In the genomic region with DNA sequence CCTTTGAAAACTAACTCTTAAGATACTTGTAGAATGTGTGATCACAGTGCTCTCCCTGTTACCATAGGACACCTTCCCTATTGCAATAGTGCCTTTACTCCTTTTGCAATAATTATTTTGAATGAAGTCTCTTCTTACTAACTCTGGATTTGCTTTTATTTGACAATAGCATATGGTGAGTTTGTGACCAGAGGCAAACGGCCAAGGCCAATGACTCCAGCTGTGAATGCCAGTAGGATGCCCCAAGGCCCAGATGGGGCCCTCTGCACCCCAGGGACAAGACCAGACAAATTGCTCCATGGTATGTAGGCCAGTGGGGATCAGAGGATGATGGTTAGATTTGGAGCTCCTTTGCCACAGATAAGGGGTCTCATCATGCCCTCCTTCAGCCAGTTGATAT, we compare ENCODE assay signal across 28 cellular contexts.
"Had no signal": no experiment of that assay in that cellular context is flagged by ENCODE, and none has a peak within 500 bp of the region (broad histone marks: within the 10 kb centered on the region; RNA-seq: fewer than 3 reads in every experiment).

No MANE protein-coding gene starts in this region.

- H3K27me3 Mint-ChIP-seq: activated naive CD8-positive, alpha-beta T cell treated with anti-CD3 and anti-CD28 coated beads for 36 hours; stimulated activated memory B cell treated with anti-CD40 and anti-IgM and Interleukin-4, amounts not matched to agents 10 μg/mL and 1 μg/mL and 100 μg/mL, for 72 hours; stimulated activated naive CD8-positive, alpha-beta T cell treated with anti-CD3 and anti-CD28 coated beads, Interleukin-15, amount 100 ng/mL, for 72 hours had no signal

- H3K4me1 ChIP-seq: left lung, lower lobe of right lung, prostate gland had no signal

- DNase-seq: activated CD4-positive, alpha-beta T cell treated with anti-CD3 and anti-CD28 coated beads for 4 hours; activated CD4-positive, alpha-beta T cell treated with anti-CD3 and anti-CD28 coated beads, Interleukin-2, amount 50 U/mL, for 4 hours; activated effector memory CD4-positive, alpha-beta T cell treated with Interleukin-2 at 50 U/mL for 16 hours; activated naive CD4-positive, alpha-beta T cell treated with anti-CD3 and anti-CD28 coated beads for 36 hours; activated naive CD8-positive, alpha-beta T cell treated with anti-CD3 and anti-CD28 coated beads for 36 hours; activated T-cell treated with anti-CD3 and anti-CD28 coated beads for 4 hours; activated T-cell treated with anti-CD3 and anti-CD28 coated beads, Interleukin-2, amount 50 U/mL, for 72 hours; brain microvascular endothelial cell; cortex of kidney; foreskin melanocyte; left lung; lower lobe of right lung; mucosa of descending colon; pancreas; retina; stimulated activated CD4-positive, alpha-beta T cell treated with anti-CD3 and anti-CD28 coated beads, Interleukin-1b, Interleukin-23, amount 100 ng/mL, for 48 hours; stimulated activated CD4-positive, alpha-beta T cell treated with anti-CD3 and anti-CD28 coated beads, Interleukin-4, amount 100 ng/mL, for 4 hours; stimulated activated CD8-positive, alpha-beta memory T cell treated with anti-CD3 and anti-CD28 coated beads, Interleukin-4, amount 100 ng/mL, for 48 hours; stimulated activated naive CD8-positive, alpha-beta T cell treated with anti-CD3 and anti-CD28 coated beads, Interleukin-15, amount 100 ng/mL, for 72 hours; T-helper 1 cell; thyroid gland; upper lobe of right lung had no signal

- H3K27ac ChIP-seq: brain microvascular endothelial cell, left lung, lower lobe of right lung, neutrophil, pancreas, prostate gland, thyroid gland, upper lobe of right lung had no signal

- H3K27me3 ChIP-seq: brain microvascular endothelial cell, left lung, neutrophil, pancreas, thyroid gland, upper lobe of right lung had no signal

- H3K4me3 Mint-ChIP-seq: activated naive CD4-positive, alpha-beta T cell treated with anti-CD3 and anti-CD28 coated beads for 36 hours; activated naive CD8-positive, alpha-beta T cell treated with anti-CD3 and anti-CD28 coated beads for 36 hours; activated T-cell treated with anti-CD3 and anti-CD28 coated beads, Interleukin-2, amount 50 U/mL, for 72 hours; nephron; stimulated activated memory B cell treated with anti-CD40 and anti-IgM and Interleukin-4, amounts not matched to agents 10 μg/mL and 1 μg/mL and 100 μg/mL, for 72 hours; stimulated activated naive CD8-positive, alpha-beta T cell treated with anti-CD3 and anti-CD28 coated beads, Interleukin-15, amount 100 ng/mL, for 72 hours; T-helper 2 cell treated with Interferon-gamma antibody and Interleukin-4, amounts not matched to agents 5 μg/mL and 100 μg/mL, for 36 hours had no signal

- H3K4me2 ChIP-seq: smooth muscle cell had no signal

- H3K4me1 Mint-ChIP-seq: activated naive CD8-positive, alpha-beta T cell treated with anti-CD3 and anti-CD28 coated beads for 36 hours; nephron; stimulated activated memory B cell treated with anti-CD40 and anti-IgM and Interleukin-4, amounts not matched to agents 10 μg/mL and 1 μg/mL and 100 μg/mL, for 72 hours; stimulated activated naive CD8-positive, alpha-beta T cell treated with anti-CD3 and anti-CD28 coated beads, Interleukin-15, amount 100 ng/mL, for 72 hours had no signal

- H3K4me3 ChIP-seq: left lung, lower lobe of right lung, mucosa of descending colon, pancreas, prostate gland, smooth muscle cell, thyroid gland, upper lobe of right lung had no signal

- H3K36me3 ChIP-seq: brain microvascular endothelial cell, left lung, lower lobe of right lung, neutrophil, pancreas, prostate gland, thyroid gland, upper lobe of right lung had no signal

- H3K27ac Mint-ChIP-seq: activated naive CD4-positive, alpha-beta T cell treated with anti-CD3 and anti-CD28 coated beads for 36 hours; activated naive CD8-positive, alpha-beta T cell treated with anti-CD3 and anti-CD28 coated beads for 36 hours; activated T-cell treated with anti-CD3 and anti-CD28 coated beads, Interleukin-2, amount 50 U/mL, for 72 hours; nephron; stimulated activated memory B cell treated with anti-CD40 and anti-IgM and Interleukin-4, amounts not matched to agents 10 μg/mL and 1 μg/mL and 100 μg/mL, for 72 hours; stimulated activated naive CD8-positive, alpha-beta T cell treated with anti-CD3 and anti-CD28 coated beads, Interleukin-15, amount 100 ng/mL, for 72 hours; T-helper 2 cell treated with Interferon-gamma antibody and Interleukin-4, amounts not matched to agents 5 μg/mL and 100 μg/mL, for 36 hours had no signal

- H3K36me3 Mint-ChIP-seq: activated naive CD8-positive, alpha-beta T cell treated with anti-CD3 and anti-CD28 coated beads for 36 hours; stimulated activated memory B cell treated with anti-CD40 and anti-IgM and Interleukin-4, amounts not matched to agents 10 μg/mL and 1 μg/mL and 100 μg/mL, for 72 hours had no signal

- H3K9me3 ChIP-seq: left lung, lower lobe of right lung, mucosa of descending colon, neutrophil, pancreas, prostate gland, thyroid gland, upper lobe of right lung had no signal

- H3K9me3 Mint-ChIP-seq: activated naive CD4-positive, alpha-beta T cell treated with anti-CD3 and anti-CD28 coated beads for 36 hours; nephron; stimulated activated memory B cell treated with anti-CD40 and anti-IgM and Interleukin-4, amounts not matched to agents 10 μg/mL and 1 μg/mL and 100 μg/mL, for 72 hours; T-helper 2 cell treated with Interferon-gamma antibody and Interleukin-4, amounts not matched to agents 5 μg/mL and 100 μg/mL, for 36 hours had no signal
